ENCODE assay signal across 8 cellular contexts in the genomic region with DNA sequence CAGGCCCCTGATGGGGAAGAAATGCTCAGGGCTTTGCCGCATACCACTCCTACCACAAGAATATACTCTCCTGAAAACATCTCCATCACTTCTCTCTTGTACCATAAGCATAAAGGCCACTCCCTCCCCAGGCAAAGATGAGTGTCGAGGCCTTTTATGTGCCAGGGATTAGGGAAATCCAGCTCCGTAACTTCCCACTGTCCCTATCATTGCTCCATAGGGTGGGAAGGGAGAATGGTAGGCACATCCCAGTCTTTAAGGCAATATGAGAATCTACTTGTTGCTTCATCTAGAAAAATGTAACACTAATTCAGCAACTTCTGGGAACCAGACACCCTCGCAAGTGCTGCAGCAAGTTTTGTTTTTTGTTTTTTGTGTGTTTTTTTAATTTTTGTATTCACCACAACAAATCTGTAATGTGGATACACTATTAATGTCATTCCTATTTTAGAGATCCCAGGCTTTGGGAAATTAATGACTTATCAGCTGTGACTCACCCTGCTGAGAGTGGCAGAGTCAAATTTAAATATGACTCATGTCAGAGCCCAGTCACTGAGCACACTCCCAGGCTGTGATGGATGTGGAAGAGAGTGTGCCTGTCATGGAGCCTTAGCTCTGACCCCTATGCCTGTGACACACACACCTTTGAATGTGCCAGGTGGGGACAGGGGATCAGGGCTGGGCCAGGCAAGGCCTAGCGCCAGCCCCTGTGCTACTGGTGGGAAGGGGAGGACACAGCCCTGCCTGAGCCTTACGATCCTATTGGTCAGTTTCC. TPM values are rescaled to one million over a fixed set of nuclear protein-coding genes. Genes with fewer than 3 reads are reported as not detected.
DNase-seq lines count a peak whose midpoint lies in the region; ATAC-seq and TF ChIP-seq lines count a peak whose summit lies in the region.

No MANE protein-coding gene starts in this region.

- H3K9me3 ChIP-seq in gastroesophageal sphincter (no peaks in the 10 kb centered on the region), skeletal muscle tissue (ENCODE audit: control insufficient read depth in 3 of 3, low read length in 3 of 3) (no peaks in the 10 kb centered on the region), OCI-LY7 (ENCODE audit: low read length) (no peaks in the 10 kb centered on the region)

- H3K4me2 ChIP-seq in OCI-LY7 (ENCODE audit: low read length) = no peak overlapping the region

- peak; percentile 54 for ATAC-seq in GM18511 (IDR thresholded peaks at IDR 0.05; ENCODE audit: unreplicated experiment)
- ATAC-seq in HG02610 (IDR thresholded peaks at IDR 0.05; ENCODE audit: unreplicated experiment) = peak; percentile 81
- peak; percentile 75 for ATAC-seq in gastroesophageal sphincter

- no peak for TF ChIP-seq EP300 in gastroesophageal sphincter (IDR thresholded peaks at IDR 0.05)

- peaks cover 0 to 75% (median 17%) of the 10 kb centered on the region in 3 donors for H3K4me1 ChIP-seq in gastroesophageal sphincter
- H3K4me1 ChIP-seq in skeletal muscle tissue (ENCODE audit: control insufficient read depth in 3 of 3, insufficient read depth in 3 of 3, low read length in 3 of 3) = peaks cover 25 to 53% (median 30%) of the 10 kb centered on the region in 3 donors
- peaks cover 6% of the 10 kb centered on the region for H3K4me1 ChIP-seq in OCI-LY7 (ENCODE audit: insufficient read depth, low read length, poor library complexity, severe bottlenecking)

- H3K9ac ChIP-seq in skeletal muscle tissue (ENCODE audit: low read depth in 1 of 3, low read length in 3 of 3) = peak overlapping the region in 1 of 3 donors; percentile 24

- CTCF ChIA-PET in OCI-LY7 (lab: Charles Lee; ENCODE audit: unreplicated experiment) = no interaction called here

- intact Hi-C loops in OCI-LY7 (cut with micrococcal nuclease; ENCODE audit: unreplicated experiment) = no loop called here

- WGBS in gastroesophageal sphincter (ENCODE audit: low coverage in 1 of 2), 2 donors = 77 to 88% methylated on average over 3 to 5 of the region's 6 CpGs

- no TSS peak for BruUV-seq in OCI-LY7 (replicated peaks; lab: Mats Ljungman, UMichigan)

- POLR2A ChIA-PET in OCI-LY7 (lab: Charles Lee) = interaction anchor here (0.6 to 2.1 kb wide), 3 partner anchors 10 to 59 kb away, joined by 3 to 5 read pairs (median 3); a partner anchor contains a TSS

- H3K27me3 ChIP-seq in gastroesophageal sphincter = no peaks in the 10 kb centered on the region
- H3K27me3 ChIP-seq in skeletal muscle tissue (ENCODE audit: control insufficient read depth in 3 of 3, insufficient read depth in 3 of 3, low read length in 3 of 3) = no peaks in the 10 kb centered on the region

- peaks cover 0 to 9% of the 10 kb centered on the region in 2 donors for H3K36me3 ChIP-seq in gastroesophageal sphincter
- peaks cover 0 to 4% (median 0%) of the 10 kb centered on the region in 3 donors for H3K36me3 ChIP-seq in skeletal muscle tissue (ENCODE audit: control insufficient read depth in 3 of 3, insufficient read depth in 3 of 3, low read length in 3 of 3)
- peaks cover 7% of the 10 kb centered on the region for H3K36me3 ChIP-seq in OCI-LY7 (ENCODE audit: insufficient read depth, low read length)

- H4K20me1 ChIP-seq in OCI-LY7 (ENCODE audit: insufficient read depth, low read length) = peaks cover 8% of the 10 kb centered on the region; the same call in 1 of the 2 replicates

- TF ChIP-seq POLR2A in gastroesophageal sphincter (IDR thresholded peaks at IDR 0.05) = no peak

- no peaks in the 10 kb centered on the region for H3K79me2 ChIP-seq in OCI-LY7 (ENCODE audit: insufficient read depth, low read depth, low read length)

- H3K4me3 ChIP-seq in gastroesophageal sphincter = no peak overlapping the region
- peak overlapping the region in 1 of 3 donors; percentile 29 for H3K4me3 ChIP-seq in skeletal muscle tissue (ENCODE audit: low read length in 3 of 3)
- no peak overlapping the region for H3K4me3 ChIP-seq in OCI-LY7 (ENCODE audit: low read depth, low read length, poor library complexity, severe bottlenecking)

- no peak for TF ChIP-seq CTCF in gastroesophageal sphincter (IDR thresholded peaks at IDR 0.05)
- no peak for TF ChIP-seq CTCF in OCI-LY7 (conservative IDR thresholded peaks at IDR 0.05; ENCODE audit: low read length)

- H3K9me2 ChIP-seq in OCI-LY7 (ENCODE audit: insufficient read depth, low read length) = no peaks in the 10 kb centered on the region

- DNase-seq in SW 1271 (lab: John Stamatoyannopoulos, UW) = peak; percentile 90 to 96
- DNase-seq in NCI-H2196 treated with DMSO at 0.1 percent for 48 hours (lab: John Stamatoyannopoulos, UW; ENCODE audit: unreplicated experiment) = no peak
- DNase-seq in OCI-LY7 (ENCODE audit: low spot score) = no peak
- DNase-seq in stimulated activated CD4-positive, alpha-beta T cell treated with anti-CD3 and anti-CD28 coated beads, Interleukin-2, amount 100 ng/mL, for 24 hours = no peak

- H3K27ac ChIP-seq in gastroesophageal sphincter = peak overlapping the region in 1 of 4 donors; percentile 29
- peak overlapping the region; percentile 86 for H3K27ac ChIP-seq in skeletal muscle tissue (ENCODE audit: low read depth, low read length)
- no peak overlapping the region for H3K27ac ChIP-seq in OCI-LY7 (ENCODE audit: low read depth, low read length, poor library complexity, severe bottlenecking)

- H2AFZ ChIP-seq in OCI-LY7 (ENCODE audit: low read length) = no peak overlapping the region

RNA-seq across cellular contexts. Expression of a gene that starts 23.4 kb away (rescaled TPM):
- total RNA-seq in gastroesophageal sphincter = 10 to 100 TPM; 29.9 to 43.2 (median 35.9) TPM
- total RNA-seq in skeletal muscle tissue = 20.4 TPM
- 14.3 and 16.5 TPM in 2 replicates for total RNA-seq in OCI-LY7 (2014; rRNA removed; shearing (Covaris generic))
- total RNA-seq in OCI-LY7 (2022) = 10.8 and 11.3 TPM in 2 replicates

Comparison
In these comparisons a context has a peak if more than half of its experiments do, and no peak if none do; other contexts are left out.
1. DNase-seq: peak in SW 1271 (2 of 2); none in NCI-H2196 treated with DMSO at 0.1 percent for 48 hours (single experiment), OCI-LY7 (single experiment) and stimulated activated CD4-positive, alpha-beta T cell treated with anti-CD3 and anti-CD28 coated beads, Interleukin-2, amount 100 ng/mL, for 24 hours (0 of 2).
2. Peak in every context shown above with its lines, with median percentiles within 50 percentile points of each other: ATAC-seq.